Comparison of ENCODE assay signal across 4 cellular contexts in the genomic region with DNA sequence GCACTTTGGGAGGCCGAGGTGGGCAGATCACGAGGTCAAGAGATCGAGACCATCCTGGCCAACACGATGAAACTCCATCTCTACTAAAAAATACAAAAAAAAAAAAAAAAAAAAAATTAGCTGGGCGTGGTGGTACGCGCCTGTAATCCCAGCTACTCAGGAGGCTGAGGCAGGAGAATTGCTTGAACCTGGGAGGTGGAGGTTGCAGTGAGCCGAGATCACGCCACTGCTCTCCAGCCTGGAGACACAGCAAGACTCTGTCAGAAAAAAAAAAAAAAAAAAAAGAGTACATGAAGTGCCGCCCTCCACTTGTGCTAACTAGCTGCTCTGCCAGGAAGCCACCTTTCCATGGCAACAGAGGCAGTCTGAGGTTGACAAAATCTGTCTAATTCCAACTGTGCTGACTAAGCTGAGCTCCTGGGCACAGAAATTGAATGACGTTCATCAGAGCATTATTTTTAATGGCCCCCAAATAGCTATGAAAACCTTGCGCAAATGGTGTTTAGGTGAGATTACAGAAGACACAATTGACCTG. TPM values are rescaled to one million over a fixed set of nuclear protein-coding genes. Genes with fewer than 3 reads are reported as not detected.
DNase-seq lines count a peak whose midpoint lies in the region; ATAC-seq and TF ChIP-seq lines count a peak whose summit lies in the region.
"Not testable (repeated sequence)": the region's sequence is repeated elsewhere in the genome, so short reads cannot be mapped to it uniquely, and the experiment has no call there.

No MANE protein-coding gene starts in this region.

- H4K20me1 ChIP-seq in DND-41 (ENCODE audit: insufficient read depth, low read length), result peaks cover 27% of the 10 kb centered on the region

- H2AFZ ChIP-seq in DND-41 (ENCODE audit: low read depth, low read length), result not testable (repeated sequence)

- not testable (repeated sequence) for H3K9ac ChIP-seq in DND-41 (ENCODE audit: low read depth, low read length)

- DNase-seq in DND-41, result peak; percentile 24
- not testable (repeated sequence) for DNase-seq in T-helper 17 cell
- DNase-seq in astrocyte of the spinal cord (ENCODE audit: low read depth, low spot score), result peak; percentile 39

- not testable (repeated sequence) for H3K27ac ChIP-seq in DND-41 (ENCODE audit: low read length)

- H3K9me3 ChIP-seq in DND-41 (ENCODE audit: insufficient read depth, low read length, severe bottlenecking); T-helper 17 cell (ENCODE audit: control insufficient read depth, low read length, poor library complexity, severe bottlenecking): not testable (repeated sequence)

- H3K27me3 Mint-ChIP-seq in T-helper 17 cell; nephron (ENCODE audit: low read depth): not testable (repeated sequence)

- ATAC-seq in DND-41 (ENCODE audit: insufficient read depth, low read depth); T-helper 17 cell: not testable (repeated sequence)

- H3K4me1 ChIP-seq in DND-41 (ENCODE audit: insufficient read depth, low read length), result peaks cover 38% of the 10 kb centered on the region

- H3K4me1 Mint-ChIP-seq in T-helper 17 cell, result peaks cover 20% of the 10 kb centered on the region
- H3K4me1 Mint-ChIP-seq in nephron, result peaks cover 28% of the 10 kb centered on the region

- peaks cover 57% of the 10 kb centered on the region for H3K79me2 ChIP-seq in DND-41 (ENCODE audit: insufficient read depth, low read length)

- not testable (repeated sequence) for H3K27me3 ChIP-seq in DND-41 (ENCODE audit: insufficient read depth, low read length, poor library complexity)

- peak overlapping the region; percentile 91 for H3K27ac Mint-ChIP-seq in T-helper 17 cell
- H3K27ac Mint-ChIP-seq in nephron, result not testable (repeated sequence)

- H3K36me3 Mint-ChIP-seq in T-helper 17 cell (ENCODE audit: low read depth), result not testable (repeated sequence)
- H3K36me3 Mint-ChIP-seq in nephron (ENCODE audit: low read depth), result peaks cover 61% of the 10 kb centered on the region

- peak overlapping the region in 1 of 2 experiments; percentile 3; a peak in 1 of 4 replicates for H3K4me3 ChIP-seq in DND-41 (ENCODE audit: low read depth in 1 of 2, low read length in 2 of 2)
- not testable (repeated sequence) for H3K4me3 ChIP-seq in astrocyte of the spinal cord (ENCODE audit: low read depth, low read length)

- H3K4me2 ChIP-seq in DND-41 (ENCODE audit: insufficient read depth, low read length), result peak overlapping the region; percentile 82; the same call in 1 of the 2 replicates

- TF ChIP-seq CTCF in DND-41 (IDR thresholded peaks at IDR 0.05; ENCODE audit: borderline replicate concordance, extremely low read depth, low read length, poor library complexity, severe bottlenecking); astrocyte of the spinal cord (IDR thresholded peaks at IDR 0.05; ENCODE audit: low read depth, low read length); nephron (IDR thresholded peaks at IDR 0.05; ENCODE audit: unreplicated experiment in 3 of 3): not testable (repeated sequence)

- H3K36me3 ChIP-seq in DND-41 (ENCODE audit: insufficient read depth, low read length), result peaks cover 67% of the 10 kb centered on the region

- H3K4me3 Mint-ChIP-seq in T-helper 17 cell, result not testable (repeated sequence)
- peak overlapping the region; percentile 74 to 80 (median 78) for H3K4me3 Mint-ChIP-seq in nephron

- H3K9me3 Mint-ChIP-seq in nephron, result not testable (repeated sequence)

- in situ Hi-C loops in astrocyte of the spinal cord (cut with HindIII; ENCODE audit: low sequenced_read_pairs), result not testable (repeated sequence)

RNA-seq across cellular contexts. Expression of a gene that starts 3.1 kb away (rescaled TPM):
- 10 to 100 TPM; 63.8 to 71.6 TPM for total RNA-seq in T-helper 17 cell

RNA-seq across cellular contexts. Expression of a gene that starts 15.9 kb away (rescaled TPM):
- total RNA-seq in T-helper 17 cell, result 10 to 100 TPM; 57.7 to 72.7 TPM

RNA-seq across cellular contexts. Expression of a gene that starts 16.4 kb away (rescaled TPM):
- 100 to 1,000 TPM; 118 to 130 TPM for total RNA-seq in T-helper 17 cell

RNA-seq across cellular contexts. Expression of a gene that starts 32.9 kb away (rescaled TPM):
- 1 to 10 TPM; 7.5 to 9.0 TPM for total RNA-seq in T-helper 17 cell

RNA-seq across cellular contexts. Expression of a gene that starts 50.1 kb away (rescaled TPM):
- total RNA-seq in T-helper 17 cell, result 10 to 100 TPM; 66.3 to 78.0 TPM
